Comparison of ENCODE assay signal across 8 cellular contexts in the genomic region with DNA sequence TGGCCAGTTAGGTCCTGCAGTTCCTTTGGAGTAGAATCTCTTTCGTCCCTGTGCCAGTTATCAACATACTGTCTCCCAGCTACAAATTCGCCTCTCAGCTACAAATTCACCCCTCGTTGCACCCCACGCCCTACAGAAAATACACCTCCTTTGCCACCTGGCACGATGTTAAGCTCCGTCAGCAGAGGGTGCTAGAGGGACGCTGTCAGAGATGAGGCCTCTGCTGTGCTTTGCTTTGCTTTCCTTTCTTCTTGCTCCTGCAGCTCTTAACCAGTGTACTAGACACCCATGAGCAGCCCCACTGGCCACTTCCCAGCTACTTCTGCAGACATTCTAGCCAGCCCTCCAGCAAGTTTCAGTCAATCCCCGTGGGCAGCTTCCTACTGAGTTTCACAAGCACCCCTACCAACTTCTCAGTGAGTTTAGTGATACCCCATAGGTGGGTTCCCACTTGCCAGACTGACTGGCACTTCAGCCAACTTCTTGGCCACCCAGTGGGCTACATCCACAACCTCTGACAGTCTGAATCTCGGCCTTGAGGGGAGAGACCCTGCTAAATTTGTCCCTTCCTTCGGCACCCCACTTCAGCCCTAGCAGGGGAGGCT. TPM values are rescaled to one million over a fixed set of nuclear protein-coding genes. Genes with fewer than 3 reads are reported as not detected.
DNase-seq lines count a peak whose midpoint lies in the region; ATAC-seq and TF ChIP-seq lines count a peak whose summit lies in the region.

No MANE protein-coding gene starts in this region.

- H3K4me1 ChIP-seq in Loucy (ENCODE audit: insufficient read depth, low read length, poor library complexity, severe bottlenecking), result no peaks in the 10 kb centered on the region
- H3K4me1 ChIP-seq in upper lobe of right lung, result peaks cover 5% of the 10 kb centered on the region

- H3K4me2 ChIP-seq in Loucy (ENCODE audit: low read depth, low read length, poor library complexity, severe bottlenecking), result no peak overlapping the region

- no peaks in the 10 kb centered on the region for H3K36me3 ChIP-seq in Loucy (ENCODE audit: insufficient read depth, low read length)
- no peaks in the 10 kb centered on the region for H3K36me3 ChIP-seq in upper lobe of right lung

- peak; percentile 95 for ATAC-seq in upper lobe of right lung

- no peaks in the 10 kb centered on the region for H4K20me1 ChIP-seq in Loucy (ENCODE audit: insufficient read depth, low read length, poor library complexity, severe bottlenecking)

- H3K4me3 ChIP-seq in Loucy (ENCODE audit: low read length, poor library complexity, severe bottlenecking) (no peak overlapping the region), upper lobe of right lung (no peak overlapping the region)

- H3K9me2 ChIP-seq in Loucy (replicated peaks; ENCODE audit: low read depth, low read length), result no peaks in the 10 kb centered on the region

- no peak overlapping the region for H3K9ac ChIP-seq in Loucy (ENCODE audit: low read depth, low read length, poor library complexity, severe bottlenecking)

- DNase-seq in NCI-H524 (lab: John Stamatoyannopoulos, UW), result peak; percentile 21 to 77
- no peak for DNase-seq in NCI-H524 treated with DMSO at 0.1 percent for 48 hours (lab: John Stamatoyannopoulos, UW)
- peak; percentile 72 for DNase-seq in SKM-1 (lab: John Stamatoyannopoulos, UW; ENCODE audit: unreplicated experiment)
- DNase-seq in activated naive CD4-positive, alpha-beta T cell treated with anti-CD3 and anti-CD28 coated beads, Interleukin-2, amount 50 U/mL, for 16 hours, result peak; percentile 80
- DNase-seq in head of caudate nucleus, result peak; percentile 59 to 90 (median 80)
- peak; percentile 72 for DNase-seq in pons (ENCODE audit: low spot score)
- peak; percentile 78 for DNase-seq in upper lobe of right lung

- no peak overlapping the region for H3K27ac ChIP-seq in upper lobe of right lung

- TF ChIP-seq CTCF in Loucy (conservative IDR thresholded peaks at IDR 0.05; ENCODE audit: low read length), result peak; percentile 95
- peak; percentile 84 for TF ChIP-seq CTCF in upper lobe of right lung (IDR thresholded peaks at IDR 0.05)

- no peaks in the 10 kb centered on the region for H3K79me2 ChIP-seq in Loucy (ENCODE audit: insufficient read depth, low read length)

- no peaks in the 10 kb centered on the region for H3K27me3 ChIP-seq in Loucy (ENCODE audit: insufficient read depth, low read length, poor library complexity, severe bottlenecking)
- H3K27me3 ChIP-seq in upper lobe of right lung, result no peaks in the 10 kb centered on the region

- intact Hi-C loops in head of caudate nucleus (cut with DNase I), result no loop called here
- intact Hi-C loops in upper lobe of right lung (cut with DNase I), result no loop called here

- no peak overlapping the region for H2AFZ ChIP-seq in Loucy (ENCODE audit: low read length)

- H3K9me3 ChIP-seq in Loucy (ENCODE audit: insufficient read depth, low read depth, low read length), result no peaks in the 10 kb centered on the region
- H3K9me3 ChIP-seq in upper lobe of right lung, result no peaks in the 10 kb centered on the region

- no peaks in the 10 kb centered on the region for H3F3A ChIP-seq in Loucy (ENCODE audit: low read depth)

RNA-seq across cellular contexts. Expression of gene HAUS3, which starts 21.8 kb away (rescaled TPM):
- 13.0 TPM for total RNA-seq in upper lobe of right lung

RNA-seq across cellular contexts. Expression of gene POLN, which starts 21.8 kb away (rescaled TPM):
- total RNA-seq in upper lobe of right lung, result 2.7 TPM

RNA-seq across cellular contexts. Expression of gene MXD4, which starts 41.8 kb away (rescaled TPM):
- total RNA-seq in upper lobe of right lung, result 72.7 TPM
